In the genomic region with DNA sequence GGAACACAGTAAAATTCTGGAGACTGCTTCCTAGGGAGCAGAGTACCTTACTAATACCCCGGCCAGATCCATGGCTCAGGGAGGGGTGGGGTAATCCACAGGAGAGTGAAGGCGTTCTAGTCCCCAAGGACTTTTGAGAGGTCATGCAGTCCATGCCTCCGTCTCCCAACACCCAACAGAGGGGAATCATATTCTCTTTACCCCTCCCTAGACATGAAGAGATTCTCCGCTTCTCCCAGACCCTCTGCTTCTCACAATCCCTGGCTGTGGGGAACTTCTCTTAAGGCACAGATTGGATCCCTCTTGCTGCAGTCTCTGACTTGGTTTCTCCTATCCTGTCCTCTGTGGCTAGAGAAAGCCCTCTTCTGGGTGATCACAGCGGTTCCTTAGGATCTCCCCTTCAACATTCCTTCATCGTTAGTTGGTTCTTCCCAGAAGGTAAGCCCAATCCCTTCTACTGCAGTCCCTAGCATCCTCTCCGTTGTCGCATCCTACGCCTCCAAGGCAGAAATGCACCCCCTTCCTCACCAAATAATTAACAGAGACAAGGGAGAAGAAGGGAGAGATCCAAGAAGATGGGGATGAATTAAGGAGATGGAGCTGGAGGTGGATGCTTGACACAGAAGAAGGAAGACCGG, we compare ENCODE assay signal across 9 cellular contexts. TPM values are rescaled to one million over a fixed set of nuclear protein-coding genes. Genes with fewer than 3 reads are reported as not detected.
DNase-seq lines count a peak whose midpoint lies in the region; ATAC-seq and TF ChIP-seq lines count a peak whose summit lies in the region.
"Had no signal": no experiment of that assay in that cellular context is flagged by ENCODE, and none has a peak within 500 bp of the region (broad histone marks: within the 10 kb centered on the region; RNA-seq: fewer than 3 reads in every experiment).

No MANE protein-coding gene starts in this region.

- DNase-seq in NCI-H1092 treated with DMSO at 0.1 percent for 48 hours (lab: John Stamatoyannopoulos, UW) (peak; percentile 45), NCI-H1092 (lab: John Stamatoyannopoulos, UW) (no peak), WTC11 (ENCODE audit: low spot score) (no peak), spleen (no peak), AG08395 (ENCODE audit: low spot score) (no peak), HPDE6-E6E7 (ENCODE audit: extremely low spot score) (no peak)

- H3K4me3 Mint-ChIP-seq in WTC11: peak overlapping the region; percentile 86

- H3K4me1 ChIP-seq in spleen: peaks cover 19 to 59% (median 51%) of the 10 kb centered on the region in 6 donors

- TF ChIP-seq CTCF in WTC11 (IDR thresholded peaks at IDR 0.05) (no peak), spleen (IDR thresholded peaks at IDR 0.05 in 8 of 11, conservative IDR thresholded peaks at IDR 0.05 in 3 of 11) (no peak)

- CTCF ChIA-PET in WTC11 (lab: Charles Lee): interaction anchor here (0.6 to 7.7 kb wide), 5 partner anchors 9 to 128 kb away, joined by 4 to 152 read pairs (median 24); a partner anchor contains a TSS

- H3K4me3 ChIP-seq in iPS-11a (ENCODE audit: low read depth, low read length) (peak overlapping the region; percentile 73), spleen (peak overlapping the region; percentile 45 to 73 (median 54))

- H3K9me3 Mint-ChIP-seq in WTC11: no peaks in the 10 kb centered on the region

- peak overlapping the region in 7 of 8 donors; percentile 38 to 80 (median 62) for H3K27ac ChIP-seq in spleen
- H3K27ac ChIP-seq: 22Rv1 had no signal

- no peaks in the 10 kb centered on the region for H3K36me3 ChIP-seq in spleen

- no peak for TF ChIP-seq POLR2A in spleen (IDR thresholded peaks at IDR 0.05)

- H3K27ac Mint-ChIP-seq in WTC11: no peak overlapping the region

- H3K4me1 Mint-ChIP-seq in WTC11: peaks cover 42% of the 10 kb centered on the region

- H3K36me3 Mint-ChIP-seq in WTC11: no peaks in the 10 kb centered on the region

- POLR2A ChIA-PET in WTC11 (lab: Charles Lee): no interaction called here

- ATAC-seq in WTC11 (no peak), HG03139 (IDR thresholded peaks at IDR 0.05; ENCODE audit: unreplicated experiment) (no peak)

- 56 to 75% (median 66%) methylated on average over 10 of the region's 10 CpGs for WGBS in spleen, 5 donors

- H3K27me3 Mint-ChIP-seq in WTC11 (ENCODE audit: low read depth): peaks cover 27% of the 10 kb centered on the region

- H3K9me3 ChIP-seq in spleen: no peaks in the 10 kb centered on the region

- intact Hi-C loops in spleen (cut with DNase I; ENCODE audit: low total_unique reads): loop anchor here (5.0 kb wide), 1 partner anchor 85 kb away; a partner anchor contains a TSS

- no peaks in the 10 kb centered on the region for H3K27me3 ChIP-seq in spleen (replicated peaks in 1 of 7)

TF ChIP-seq in WTC11, 78 proteins besides CTCF, POLR2A, EP300 and RAD21 (continues in another document):
- TF ChIP-seq, protein P1, sequence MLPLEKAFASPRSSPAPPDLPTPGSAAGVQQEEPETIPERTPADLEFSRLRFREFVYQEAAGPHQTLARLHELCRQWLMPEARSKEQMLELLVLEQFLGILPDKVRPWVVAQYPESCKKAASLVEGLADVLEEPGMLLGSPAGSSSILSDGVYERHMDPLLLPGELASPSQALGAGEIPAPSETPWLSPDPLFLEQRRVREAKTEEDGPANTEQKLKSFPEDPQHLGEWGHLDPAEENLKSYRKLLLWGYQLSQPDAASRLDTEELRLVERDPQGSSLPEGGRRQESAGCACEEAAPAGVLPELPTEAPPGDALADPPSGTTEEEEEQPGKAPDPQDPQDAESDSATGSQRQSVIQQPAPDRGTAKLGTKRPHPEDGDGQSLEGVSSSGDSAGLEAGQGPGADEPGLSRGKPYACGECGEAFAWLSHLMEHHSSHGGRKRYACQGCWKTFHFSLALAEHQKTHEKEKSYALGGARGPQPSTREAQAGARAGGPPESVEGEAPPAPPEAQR (CRISPR knock-in tag; IDR thresholded peaks at IDR 0.05): no peak
- TF ChIP-seq, protein P2, sequence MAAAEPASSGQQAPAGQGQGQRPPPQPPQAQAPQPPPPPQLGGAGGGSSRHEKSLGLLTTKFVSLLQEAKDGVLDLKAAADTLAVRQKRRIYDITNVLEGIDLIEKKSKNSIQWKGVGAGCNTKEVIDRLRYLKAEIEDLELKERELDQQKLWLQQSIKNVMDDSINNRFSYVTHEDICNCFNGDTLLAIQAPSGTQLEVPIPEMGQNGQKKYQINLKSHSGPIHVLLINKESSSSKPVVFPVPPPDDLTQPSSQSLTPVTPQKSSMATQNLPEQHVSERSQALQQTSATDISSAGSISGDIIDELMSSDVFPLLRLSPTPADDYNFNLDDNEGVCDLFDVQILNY (CRISPR knock-in tag; IDR thresholded peaks at IDR 0.05): no peak
- TF ChIP-seq, protein P3, sequence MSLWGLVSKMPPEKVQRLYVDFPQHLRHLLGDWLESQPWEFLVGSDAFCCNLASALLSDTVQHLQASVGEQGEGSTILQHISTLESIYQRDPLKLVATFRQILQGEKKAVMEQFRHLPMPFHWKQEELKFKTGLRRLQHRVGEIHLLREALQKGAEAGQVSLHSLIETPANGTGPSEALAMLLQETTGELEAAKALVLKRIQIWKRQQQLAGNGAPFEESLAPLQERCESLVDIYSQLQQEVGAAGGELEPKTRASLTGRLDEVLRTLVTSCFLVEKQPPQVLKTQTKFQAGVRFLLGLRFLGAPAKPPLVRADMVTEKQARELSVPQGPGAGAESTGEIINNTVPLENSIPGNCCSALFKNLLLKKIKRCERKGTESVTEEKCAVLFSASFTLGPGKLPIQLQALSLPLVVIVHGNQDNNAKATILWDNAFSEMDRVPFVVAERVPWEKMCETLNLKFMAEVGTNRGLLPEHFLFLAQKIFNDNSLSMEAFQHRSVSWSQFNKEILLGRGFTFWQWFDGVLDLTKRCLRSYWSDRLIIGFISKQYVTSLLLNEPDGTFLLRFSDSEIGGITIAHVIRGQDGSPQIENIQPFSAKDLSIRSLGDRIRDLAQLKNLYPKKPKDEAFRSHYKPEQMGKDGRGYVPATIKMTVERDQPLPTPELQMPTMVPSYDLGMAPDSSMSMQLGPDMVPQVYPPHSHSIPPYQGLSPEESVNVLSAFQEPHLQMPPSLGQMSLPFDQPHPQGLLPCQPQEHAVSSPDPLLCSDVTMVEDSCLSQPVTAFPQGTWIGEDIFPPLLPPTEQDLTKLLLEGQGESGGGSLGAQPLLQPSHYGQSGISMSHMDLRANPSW (CRISPR knock-in tag; conservative IDR thresholded peaks at IDR 0.05; ENCODE audit: low read depth): no peak
- TF ChIP-seq GABPB1 (CRISPR knock-in tag; IDR thresholded peaks at IDR 0.05) (no peak), KAT7 (CRISPR knock-in tag; IDR thresholded peaks at IDR 0.05; ENCODE audit: borderline replicate concordance) (no peak), ELF4 (CRISPR knock-in tag; IDR thresholded peaks at IDR 0.05; ENCODE audit: low read depth) (no peak), TEAD1 (CRISPR knock-in tag; IDR thresholded peaks at IDR 0.05) (no peak)
- TF ChIP-seq, protein P4, sequence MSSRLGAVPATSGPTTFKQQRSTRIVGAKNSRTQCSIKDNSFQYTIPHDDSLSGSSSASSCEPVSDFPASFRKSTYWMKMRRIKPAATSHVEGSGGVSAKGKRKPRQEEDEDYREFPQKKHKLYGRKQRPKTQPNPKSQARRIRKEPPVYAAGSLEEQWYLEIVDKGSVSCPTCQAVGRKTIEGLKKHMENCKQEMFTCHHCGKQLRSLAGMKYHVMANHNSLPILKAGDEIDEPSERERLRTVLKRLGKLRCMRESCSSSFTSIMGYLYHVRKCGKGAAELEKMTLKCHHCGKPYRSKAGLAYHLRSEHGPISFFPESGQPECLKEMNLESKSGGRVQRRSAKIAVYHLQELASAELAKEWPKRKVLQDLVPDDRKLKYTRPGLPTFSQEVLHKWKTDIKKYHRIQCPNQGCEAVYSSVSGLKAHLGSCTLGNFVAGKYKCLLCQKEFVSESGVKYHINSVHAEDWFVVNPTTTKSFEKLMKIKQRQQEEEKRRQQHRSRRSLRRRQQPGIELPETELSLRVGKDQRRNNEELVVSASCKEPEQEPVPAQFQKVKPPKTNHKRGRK (CRISPR knock-in tag; IDR thresholded peaks at IDR 0.05; ENCODE audit: borderline replicate concordance): no peak
- TF ChIP-seq, protein P5, sequence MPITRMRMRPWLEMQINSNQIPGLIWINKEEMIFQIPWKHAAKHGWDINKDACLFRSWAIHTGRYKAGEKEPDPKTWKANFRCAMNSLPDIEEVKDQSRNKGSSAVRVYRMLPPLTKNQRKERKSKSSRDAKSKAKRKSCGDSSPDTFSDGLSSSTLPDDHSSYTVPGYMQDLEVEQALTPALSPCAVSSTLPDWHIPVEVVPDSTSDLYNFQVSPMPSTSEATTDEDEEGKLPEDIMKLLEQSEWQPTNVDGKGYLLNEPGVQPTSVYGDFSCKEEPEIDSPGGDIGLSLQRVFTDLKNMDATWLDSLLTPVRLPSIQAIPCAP (CRISPR knock-in tag; IDR thresholded peaks at IDR 0.05): no peak

RNA-seq across cellular contexts. Expression of a gene that starts 0.6 kb away (rescaled TPM):
- total RNA-seq in WTC11 (2021) (27.7 to 34.5 TPM (median 33.3 TPM) in 3 replicates), spleen (10 to 100 TPM in 6 of 7 donors, 1 to 10 TPM in 1; 9.7 to 22.1 (median 13.0) TPM)
- polyA plus RNA-seq in spleen: 10 to 100 TPM in 1 of 3 donors, 1 to 10 TPM in 2; 4.3 to 11.4 (median 5.7) TPM

RNA-seq across cellular contexts. Expression of a gene that starts 4.3 kb away (rescaled TPM):
- total RNA-seq in WTC11 (2021) (28.9 to 35.9 TPM (median 29.0 TPM) in 3 replicates), spleen (10 to 100 TPM; 23.2 to 43.6 (median 33.2) TPM)
- 10 to 100 TPM in 2 of 3 donors, 1 to 10 TPM in 1; 8.9 to 20.3 (median 15.6) TPM for polyA plus RNA-seq in spleen

RNA-seq across cellular contexts. Expression of a gene that starts 46.6 kb away (rescaled TPM):
- total RNA-seq in WTC11 (2021): 8.0 to 10.1 TPM (median 8.2 TPM) in 3 replicates
- total RNA-seq in spleen: 10 to 100 TPM; 24.0 to 32.8 (median 28.5) TPM
- 10 to 100 TPM; 13.6 to 19.4 (median 16.2) TPM for polyA plus RNA-seq in spleen
